In the genomic region with DNA sequence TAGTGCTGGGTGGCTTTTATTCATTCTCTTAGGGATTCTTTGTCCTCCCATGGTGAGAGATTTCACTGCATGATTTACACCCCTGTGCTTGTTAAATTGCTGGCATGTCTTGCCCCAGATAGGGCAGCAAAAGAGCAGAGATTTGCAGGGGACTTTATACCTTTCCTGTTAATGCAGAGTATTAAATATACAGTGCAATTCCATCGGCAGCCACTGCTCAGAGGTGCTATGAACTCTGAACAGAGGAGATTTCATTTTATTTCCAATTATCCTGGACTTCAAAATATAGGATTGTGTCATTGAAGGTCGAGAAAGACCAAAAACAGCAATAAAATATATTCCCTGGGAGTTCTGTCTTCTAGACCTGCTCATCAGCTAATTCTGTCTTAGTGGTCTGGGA, we compare ENCODE assay signal across 22 cellular contexts.
DNase-seq lines count a peak whose midpoint lies in the region; ATAC-seq and TF ChIP-seq lines count a peak whose summit lies in the region.
"Had no signal": no experiment of that assay in that cellular context is flagged by ENCODE, and none has a peak within 500 bp of the region (broad histone marks: within the 10 kb centered on the region; RNA-seq: fewer than 3 reads in every experiment).

No MANE protein-coding gene starts in this region.

- no peaks in the 10 kb centered on the region for H3K27me3 ChIP-seq in RWPE2 (ENCODE audit: insufficient read depth, poor library complexity, severe bottlenecking)
- H3K27me3 ChIP-seq in dorsolateral prefrontal cortex, result peaks cover 0 to 3% (median 0%) of the 10 kb centered on the region in 45 donors
- H3K27me3 ChIP-seq: gastroesophageal sphincter, pancreas, SJSA1 had no signal

- peak overlapping the region; percentile 58 for H3K4me3 Mint-ChIP-seq in neural crest cell
- H3K4me3 Mint-ChIP-seq: activated naive CD8-positive, alpha-beta T cell treated with anti-CD3 and anti-CD28 coated beads, Interleukin-2, amount 10 ng/mL, durations not matched to agents 7 days and 5 days; activated T-helper 1 cell treated with anti-CD3 and anti-CD28 coated beads, Interleukin-12 subunit alpha, Interleukin-12 subunit beta, Interleukin-2, Interleukin-4 antibody, amounts not matched to agents 30 ng/mL and 10 ng/mL and 1 ng/mL, durations not matched to agents 14 hours and 24 hours and 36 hours; T-helper 2 cell treated with Interferon-gamma antibody and Interleukin-4, amounts not matched to agents 5 μg/mL and 100 μg/mL, for 36 hours had no signal

- ATAC-seq in RWPE2 (ENCODE audit: low read depth) (0 out of 3 replicates have a peak, but pooled peaks have one; percentile 42), HG02981 (IDR thresholded peaks at IDR 0.05; ENCODE audit: unreplicated experiment) (no peak), HG02571 (IDR thresholded peaks at IDR 0.05; ENCODE audit: unreplicated experiment) (no peak)
- ATAC-seq: gastroesophageal sphincter had no signal

- H3K27me3 Mint-ChIP-seq in neural crest cell (ENCODE audit: low read depth), result no peaks in the 10 kb centered on the region

- DNase-seq in RWPE2 (ENCODE audit: low spot score), result no peak
- DNase-seq in dorsolateral prefrontal cortex, result no peak
- no peak for DNase-seq in neural crest cell (ENCODE audit: low read depth, low spot score)
- no peak for DNase-seq in cerebellar nuclear complex (lab: John Stamatoyannopoulos, UW)
- DNase-seq in effector CD8-positive, alpha-beta T cell (lab: John Stamatoyannopoulos, UW), result no peak
- DNase-seq: activated naive CD8-positive, alpha-beta T cell treated with anti-CD3 and anti-CD28 coated beads, Interleukin-2, amount 10 ng/mL, durations not matched to agents 7 days and 5 days; central memory CD4-positive, alpha-beta T cell; HCEC 1CT; NCI-H2029; NCI-H510A treated with DMSO at 0.1 percent for 48 hours; OCI-M1; pancreas; stimulated activated CD4-positive, alpha-beta T cell treated with anti-CD3 and anti-CD28 coated beads, Interleukin-4, amount 100 ng/mL, for 24 hours had no signal

- TF ChIP-seq CTCF in GM12873 (IDR thresholded peaks at IDR 0.05; ENCODE audit: insufficient read depth, low read depth, low read length, missing control alignments), result peak; percentile 5
- TF ChIP-seq CTCF in RWPE2 (IDR thresholded peaks at IDR 0.05; ENCODE audit: poor library complexity, severe bottlenecking), result no peak
- peak in 8 of 56 donors; percentile 6 to 35 (median 20) for TF ChIP-seq CTCF in dorsolateral prefrontal cortex (IDR thresholded peaks at IDR 0.05 in 54 of 56, conservative IDR thresholded peaks at IDR 0.05 in 2 of 56; ENCODE audit: low read depth in 1 of 56, partially characterized antibody in 56 of 56)
- TF ChIP-seq CTCF in neural crest cell (conservative IDR thresholded peaks at IDR 0.05), result peak; percentile 48

- H3K4me3 ChIP-seq in RWPE2 (ENCODE audit: severe bottlenecking) (no peak overlapping the region), dorsolateral prefrontal cortex (peak overlapping the region in 15 of 59 donors; percentile 1 to 30 (median 13))
- H3K4me3 ChIP-seq: gastroesophageal sphincter, pancreas, SJSA1, skin epidermis had no signal

- no peaks in the 10 kb centered on the region for H3K36me3 Mint-ChIP-seq in neural crest cell (ENCODE audit: low read depth)
- H3K36me3 Mint-ChIP-seq: activated naive CD8-positive, alpha-beta T cell treated with anti-CD3 and anti-CD28 coated beads, Interleukin-2, amount 10 ng/mL, durations not matched to agents 7 days and 5 days had no signal

- H3K27ac ChIP-seq in RWPE2 (ENCODE audit: poor library complexity, severe bottlenecking) (no peak overlapping the region), dorsolateral prefrontal cortex (peak overlapping the region; percentile 21 to 97 (median 89))
- H3K27ac ChIP-seq: gastroesophageal sphincter, KMS-11, pancreas, SJSA1, skin epidermis had no signal

- no peaks in the 10 kb centered on the region for H3K36me3 ChIP-seq in RWPE2 (ENCODE audit: low read depth)
- H3K36me3 ChIP-seq: gastroesophageal sphincter, pancreas, SJSA1 had no signal

- H3K9me3 Mint-ChIP-seq in neural crest cell, result peaks cover 5% of the 10 kb centered on the region
- H3K9me3 Mint-ChIP-seq: activated naive CD8-positive, alpha-beta T cell treated with anti-CD3 and anti-CD28 coated beads, Interleukin-2, amount 10 ng/mL, durations not matched to agents 7 days and 5 days; activated T-helper 1 cell treated with anti-CD3 and anti-CD28 coated beads, Interleukin-12 subunit alpha, Interleukin-12 subunit beta, Interleukin-2, Interleukin-4 antibody, amounts not matched to agents 30 ng/mL and 10 ng/mL and 1 ng/mL, durations not matched to agents 14 hours and 24 hours and 36 hours; T-helper 2 cell treated with Interferon-gamma antibody and Interleukin-4, amounts not matched to agents 5 μg/mL and 100 μg/mL, for 36 hours had no signal

- peaks cover 8% of the 10 kb centered on the region for H3K4me1 ChIP-seq in RWPE2 (ENCODE audit: insufficient read depth, poor library complexity, severe bottlenecking)
- H3K4me1 ChIP-seq: pancreas, SJSA1 had no signal

- H3K9me3 ChIP-seq in RWPE2 (ENCODE audit: severe bottlenecking), result no peaks in the 10 kb centered on the region
- H3K9me3 ChIP-seq: gastroesophageal sphincter, pancreas, SJSA1 had no signal

- intact Hi-C loops in dorsolateral prefrontal cortex (cut with DNase I), result no loop called here

- H3K4me1 Mint-ChIP-seq in neural crest cell, result peaks cover 33% of the 10 kb centered on the region
- H3K4me1 Mint-ChIP-seq: activated naive CD8-positive, alpha-beta T cell treated with anti-CD3 and anti-CD28 coated beads, Interleukin-2, amount 10 ng/mL, durations not matched to agents 7 days and 5 days had no signal

- H3K27ac Mint-ChIP-seq in neural crest cell (ENCODE audit: unreplicated experiment), result peak overlapping the region; percentile 96
- H3K27ac Mint-ChIP-seq: activated naive CD8-positive, alpha-beta T cell treated with anti-CD3 and anti-CD28 coated beads, Interleukin-2, amount 10 ng/mL, durations not matched to agents 7 days and 5 days; activated T-helper 1 cell treated with anti-CD3 and anti-CD28 coated beads, Interleukin-12 subunit alpha, Interleukin-12 subunit beta, Interleukin-2, Interleukin-4 antibody, amounts not matched to agents 30 ng/mL and 10 ng/mL and 1 ng/mL, durations not matched to agents 14 hours and 24 hours and 36 hours; T-helper 2 cell treated with Interferon-gamma antibody and Interleukin-4, amounts not matched to agents 5 μg/mL and 100 μg/mL, for 36 hours had no signal
